In genomic region chr4:151331276-151332042, GRCh38 we compare ENCODE assay signal across 23 cellular contexts. TPM values are rescaled to one million over a fixed set of nuclear protein-coding genes. Genes with fewer than 3 reads are reported as not detected.
DNase-seq lines count a peak whose midpoint lies in the region; ATAC-seq and TF ChIP-seq lines count a peak whose summit lies in the region.
"Had no signal": no experiment of that assay in that cellular context is flagged by ENCODE, and none has a peak within 500 bp of the region (broad histone marks: within the 10 kb centered on the region; RNA-seq: fewer than 3 reads in every experiment).

No MANE protein-coding gene starts in this region.

- H3K4me3 Mint-ChIP-seq in H9: no peak overlapping the region
- no peak overlapping the region for H3K4me3 Mint-ChIP-seq in activated CD8-positive, alpha-beta T cell treated with anti-CD3 and anti-CD28 coated beads for 36 hours
- H3K4me3 Mint-ChIP-seq: T-helper 17 cell had no signal

- peaks cover 2 to 14% of the 10 kb centered on the region in 2 experiments; a peak in 3 of 4 replicates for H3K4me1 Mint-ChIP-seq in H9
- H3K4me1 Mint-ChIP-seq in activated CD8-positive, alpha-beta T cell treated with anti-CD3 and anti-CD28 coated beads for 36 hours (ENCODE audit: low read depth): no peaks in the 10 kb centered on the region
- H3K4me1 Mint-ChIP-seq: T-helper 17 cell had no signal

- no peak overlapping the region for H2BK15ac ChIP-seq in H9 (ENCODE audit: low read depth, low read length)

- H3K27me3 Mint-ChIP-seq in H9 (ENCODE audit: low read depth): no peaks in the 10 kb centered on the region
- peaks cover 12% of the 10 kb centered on the region for H3K27me3 Mint-ChIP-seq in activated CD8-positive, alpha-beta T cell treated with anti-CD3 and anti-CD28 coated beads for 36 hours

- no peak overlapping the region for H3K14ac ChIP-seq in H9 (ENCODE audit: insufficient read depth, low read length)

- TF ChIP-seq POLR2A in Peyer's patch (IDR thresholded peaks at IDR 0.05): no peak

- intact Hi-C loops in activated CD8-positive, alpha-beta T cell treated with anti-CD3 and anti-CD28 coated beads for 36 hours (cut with micrococcal nuclease): no loop called here

- TF ChIP-seq CTCF in H9 (conservative IDR thresholded peaks at IDR 0.05): no peak
- no peak for TF ChIP-seq CTCF in RWPE1 (conservative IDR thresholded peaks at IDR 0.05; ENCODE audit: low read depth)
- TF ChIP-seq CTCF in activated CD8-positive, alpha-beta T cell treated with anti-CD3 and anti-CD28 coated beads for 36 hours (IDR thresholded peaks at IDR 0.05): no peak
- no peak for TF ChIP-seq CTCF in Peyer's patch (IDR thresholded peaks at IDR 0.05)
- no peak for TF ChIP-seq CTCF in omental fat pad (IDR thresholded peaks at IDR 0.05)

- no peak overlapping the region for H2BK120ac ChIP-seq in H9 (ENCODE audit: low read depth, low read length, poor library complexity, severe bottlenecking)

- POLR2A ChIA-PET in RWPE1 (lab: Yijun Ruan, JAX; ENCODE audit: low non-redundant PET): no interaction called here
- POLR2A ChIA-PET in activated CD8-positive, alpha-beta T cell treated with anti-CD3 and anti-CD28 coated beads for 36 hours (lab: Charles Lee): no interaction called here

- no CpG with 5 or more reads among the region's 1 CpG for WGBS in H9 (ENCODE audit: extremely low coverage, insufficient read length, low lambda C conversion rate)

- H3K27me3 ChIP-seq in H9 (ENCODE audit: insufficient read depth, low read length) (no peaks in the 10 kb centered on the region), Peyer's patch (no peaks in the 10 kb centered on the region)
- H3K27me3 ChIP-seq: brain microvascular endothelial cell, gastroesophageal sphincter, vagina had no signal

- H3K4me3 ChIP-seq in skeletal muscle cell (ENCODE audit: low read depth, low read length): no peak overlapping the region
- no peak overlapping the region for H3K4me3 ChIP-seq in Peyer's patch
- H3K4me3 ChIP-seq: gastroesophageal sphincter, GM12878, vagina had no signal

- H3K4me1 ChIP-seq in H9 (ENCODE audit: insufficient read depth, low read length) (peaks cover 3% of the 10 kb centered on the region; the same call in 1 of the 2 replicates), Peyer's patch (no peaks in the 10 kb centered on the region)
- H3K4me1 ChIP-seq: gastroesophageal sphincter, vagina had no signal

- H3K23me2 ChIP-seq in H9 (ENCODE audit: insufficient read length, low read depth, low read length, poor library complexity, severe bottlenecking): no peaks in the 10 kb centered on the region

- no peak overlapping the region for H3K4ac ChIP-seq in H9 (ENCODE audit: low read depth, low read length)

- H3K27ac ChIP-seq in H9 (ENCODE audit: insufficient read length, low read depth, low read length): peak overlapping the region; percentile 8
- no peak overlapping the region for H3K27ac ChIP-seq in RWPE1
- no peak overlapping the region for H3K27ac ChIP-seq in Peyer's patch
- H3K27ac ChIP-seq: brain microvascular endothelial cell, gastroesophageal sphincter, vagina had no signal

- peak overlapping the region in 1 of 3 experiments; percentile 27; a peak in 2 of 7 replicates for H3K27ac Mint-ChIP-seq in H9
- no peak overlapping the region for H3K27ac Mint-ChIP-seq in activated CD8-positive, alpha-beta T cell treated with anti-CD3 and anti-CD28 coated beads for 36 hours
- H3K27ac Mint-ChIP-seq: T-helper 17 cell had no signal

- no peak overlapping the region for H3K4me2 ChIP-seq in H9 (ENCODE audit: insufficient read depth, insufficient read length, low read length)

- no peak overlapping the region for H3K56ac ChIP-seq in H9 (ENCODE audit: insufficient read length, low read depth, low read length)

- ATAC-seq in esophagus mucosa (peak; percentile 87), omental fat pad (ENCODE audit: low FRiP score) (no peak)
- no peak for ATAC-seq in activated CD8-positive, alpha-beta T cell treated with anti-CD3 and anti-CD28 coated beads for 36 hours
- ATAC-seq: activated CD4-positive, CD25-positive, alpha-beta regulatory T cell treated with anti-CD3 and anti-CD28 coated beads, Interleukin-2, amount 50 U/mL, for 24 hours; gastroesophageal sphincter; GM12878; T-helper 17 cell had no signal

- H4K20me1 ChIP-seq in H9 (ENCODE audit: control insufficient read depth, insufficient read depth, insufficient read length): no peaks in the 10 kb centered on the region

- H4K5ac ChIP-seq in H9 (ENCODE audit: insufficient read length, low read depth, low read length): no peak overlapping the region

- no peak overlapping the region for H3K23ac ChIP-seq in H9 (ENCODE audit: insufficient read length, low read depth, low read length)

- H4K8ac ChIP-seq in H9 (replicated peaks; ENCODE audit: insufficient read length, low read depth, low read length): no peak overlapping the region

- DNase-seq in H9: no peak
- DNase-seq in RWPE1 (ENCODE audit: low spot score): peak; percentile 71
- peak; percentile 49 for DNase-seq in skeletal muscle cell (ENCODE audit: low read depth)
- DNase-seq in activated CD8-positive, alpha-beta T cell treated with anti-CD3 and anti-CD28 coated beads for 36 hours: no peak
- no peak for DNase-seq in NCI-H2171 (lab: John Stamatoyannopoulos, UW)
- no peak for DNase-seq in Peyer's patch
- DNase-seq in omental fat pad (ENCODE audit: low spot score): no peak
- DNase-seq: activated gamma-delta T cell treated with Interleukin-2 at 50 U/mL for 16 hours; brain microvascular endothelial cell; C1 segment of cervical spinal cord; effector CD4-positive, alpha-beta T cell; NCI-H1694 treated with DMSO at 0.1 percent for 48 hours; NCI-H526; small intestine; stimulated activated naive CD4-positive, alpha-beta T cell treated with Interleukin-2 at 50 U/mL for 16 hours; T-helper 17 cell had no signal

- no peaks in the 10 kb centered on the region for H3K36me3 ChIP-seq in Peyer's patch
- H3K36me3 ChIP-seq: brain microvascular endothelial cell, gastroesophageal sphincter, vagina had no signal

- H3K9me3 Mint-ChIP-seq in H9: 0 out of 5 replicates have a peak, but pooled peaks cover 0 to 2% of the 10 kb centered on the region in 2 experiments
- no peaks in the 10 kb centered on the region for H3K9me3 Mint-ChIP-seq in activated CD8-positive, alpha-beta T cell treated with anti-CD3 and anti-CD28 coated beads for 36 hours

- H2BK5ac ChIP-seq in H9 (ENCODE audit: insufficient read length, low read length): no peak overlapping the region

- H4K91ac ChIP-seq in H9 (ENCODE audit: insufficient read length, low read depth, low read length): no peak overlapping the region

- H2BK12ac ChIP-seq in H9 (ENCODE audit: insufficient read length, low read depth, low read length): no peak overlapping the region

- no peak overlapping the region for H2BK20ac ChIP-seq in H9 (ENCODE audit: low read depth, low read length, poor library complexity, severe bottlenecking)

- H3T11ph ChIP-seq in H9 (ENCODE audit: low read length): no peak overlapping the region

- H3K36me3 Mint-ChIP-seq in H9 (ENCODE audit: insufficient read depth in 1 of 3, low read depth in 3 of 3): no peaks in the 10 kb centered on the region; a peak in 1 of 7 replicates
- no peaks in the 10 kb centered on the region for H3K36me3 Mint-ChIP-seq in activated CD8-positive, alpha-beta T cell treated with anti-CD3 and anti-CD28 coated beads for 36 hours (ENCODE audit: low read depth)

- no peaks in the 10 kb centered on the region for H3K9me3 ChIP-seq in H9 (ENCODE audit: control insufficient read depth, low read depth, low read length)
- H3K9me3 ChIP-seq in Peyer's patch: no peaks in the 10 kb centered on the region
- H3K9me3 ChIP-seq: gastroesophageal sphincter, vagina had no signal

- no peak overlapping the region for H3K9ac ChIP-seq in H9 (ENCODE audit: extremely low read depth, insufficient read length, low read length)

- no peaks in the 10 kb centered on the region for H3K79me2 ChIP-seq in H9 (ENCODE audit: insufficient read depth, low read length)

- H3K79me1 ChIP-seq in H9 (ENCODE audit: insufficient read depth, low read depth, low read length, poor library complexity, severe bottlenecking): no peaks in the 10 kb centered on the region

- H2AFZ ChIP-seq in H9 (ENCODE audit: low read length): no peak overlapping the region

- no peak overlapping the region for H3K18ac ChIP-seq in H9 (ENCODE audit: insufficient read length, low read depth, low read length)

- CTCF ChIA-PET in RWPE1 (lab: Yijun Ruan, JAX): interaction anchor here (0.6 kb wide), 1 partner anchor 9 kb away, joined by 3 read pairs; no protein-coding TSS in a partner anchor
- CTCF ChIA-PET in activated CD8-positive, alpha-beta T cell treated with anti-CD3 and anti-CD28 coated beads for 36 hours (lab: Charles Lee): no interaction called here

- no peak overlapping the region for H2AK5ac ChIP-seq in H9 (ENCODE audit: insufficient read length, low read length)

RNA-seq across cellular contexts. Expression of gene SH3D19, which starts 6.1 kb away (rescaled TPM):
- total RNA-seq in H9 (2021) (29.7 and 32.1 TPM in 2 replicates), esophagus mucosa (31.6 TPM), Peyer's patch (100 to 1,000 TPM; 159 to 295 (median 224) TPM), omental fat pad (100 to 1,000 TPM; 161 to 226 (median 191) TPM)
- not detected for total RNA-seq in activated CD8-positive, alpha-beta T cell treated with anti-CD3 and anti-CD28 coated beads for 36 hours
- total RNA-seq: T-helper 17 cell had no signal

RNA-seq across cellular contexts. Expression of gene PRSS48, which starts 54.5 kb away (rescaled TPM):
- not detected in 2 replicates for total RNA-seq in H9 (2021)
- total RNA-seq in esophagus mucosa: not detected
- total RNA-seq in activated CD8-positive, alpha-beta T cell treated with anti-CD3 and anti-CD28 coated beads for 36 hours: not detected
- not detected for total RNA-seq in Peyer's patch
- total RNA-seq in omental fat pad: not detected
- total RNA-seq: gastroesophageal sphincter, GM12878, mucosa of gallbladder, osteocyte, T-helper 17 cell, vagina had no signal

Comparison
In these comparisons a context has a peak if more than half of its experiments do, and no peak if none do; other contexts are left out.
1. DNase-seq: peak in RWPE1 (single experiment) and skeletal muscle cell (single experiment); none in H9 (single experiment), activated CD8-positive, alpha-beta T cell treated with anti-CD3 and anti-CD28 coated beads for 36 hours (single experiment), NCI-H2171 (single experiment), Peyer's patch (0 of 3) and omental fat pad (single experiment).
2. RNA of gene SH3D19, which starts 6.1 kb away (total RNA-seq): 159 to 295 TPM in Peyer's patch, 161 to 226 TPM in omental fat pad, 31.6 TPM in esophagus mucosa (single experiment) and 29.7 to 32.1 TPM in H9; not detected in activated CD8-positive, alpha-beta T cell treated with anti-CD3 and anti-CD28 coated beads for 36 hours; every median in the first group is over 10 times any median in the second.